Comparison of ENCODE assay signal across 24 cellular contexts in the genomic region with DNA sequence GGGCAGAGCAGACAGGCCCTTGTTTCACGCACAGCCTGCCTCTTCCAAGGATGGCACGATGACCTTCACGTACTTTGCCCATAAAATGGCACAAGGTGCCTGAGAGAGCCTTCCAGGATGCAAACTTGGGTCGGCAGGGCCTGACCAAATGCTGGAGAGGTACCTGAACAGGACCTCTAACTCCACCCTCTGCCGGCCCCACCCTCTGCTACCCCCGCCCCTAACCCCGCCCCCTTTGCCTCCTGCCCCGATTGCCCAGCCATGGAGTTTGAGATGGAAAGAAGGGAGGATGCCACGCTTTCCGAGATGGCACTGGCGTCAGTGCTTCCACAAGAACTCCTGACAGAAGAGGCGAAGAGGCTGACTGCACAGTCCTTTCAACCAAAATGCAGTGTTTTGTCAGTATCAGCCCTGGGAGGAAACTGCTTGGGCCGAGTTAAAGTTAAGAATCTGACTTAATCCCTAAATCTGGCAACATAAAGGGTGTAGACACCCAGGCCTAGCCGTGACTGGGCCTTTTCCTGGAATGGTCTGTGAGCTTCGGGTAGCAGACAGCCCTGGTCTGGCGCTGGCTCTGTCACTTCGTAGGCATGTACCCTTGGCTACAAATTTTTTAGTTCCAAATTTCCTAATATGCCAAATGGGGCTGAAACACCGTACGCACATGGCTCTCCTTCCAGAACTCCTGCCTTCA.
"Had no signal": no experiment of that assay in that cellular context is flagged by ENCODE, and none has a peak within 500 bp of the region (broad histone marks: within the 10 kb centered on the region; RNA-seq: fewer than 3 reads in every experiment).

No MANE protein-coding gene starts in this region.

- H3K9me3 ChIP-seq: body of pancreas had no signal

- H3K27ac ChIP-seq: body of pancreas, VCaP had no signal

- H3K27me3 Mint-ChIP-seq: activated CD4-positive, alpha-beta T cell treated with anti-CD3 and anti-CD28 coated beads for 36 hours had no signal

- H3K27me3 ChIP-seq: body of pancreas had no signal

- H3K27ac Mint-ChIP-seq: activated CD4-positive, alpha-beta memory T cell treated with anti-CD3 and anti-CD28 coated beads, Interleukin-2, amount 10 ng/mL, durations not matched to agents 7 days and 5 days; activated CD4-positive, alpha-beta T cell treated with anti-CD3 and anti-CD28 coated beads for 36 hours; activated naive CD4-positive, alpha-beta T cell treated with anti-CD3 and anti-CD28 coated beads for 36 hours; activated naive CD8-positive, alpha-beta T cell; activated T-helper 17 cell treated with anti-CD3 and anti-CD28 coated beads, Interleukin-2, amount 50 U/mL, for 72 hours; T-cell had no signal

- H3K4me1 ChIP-seq: body of pancreas had no signal

- ATAC-seq: activated CD4-positive, alpha-beta T cell treated with anti-CD3 and anti-CD28 coated beads for 36 hours; activated T-helper 17 cell treated with anti-CD3 and anti-CD28 coated beads, Interleukin-2, amount 50 U/mL, for 72 hours; body of pancreas; T-cell had no signal

- H3K4me3 Mint-ChIP-seq: activated CD4-positive, alpha-beta memory T cell treated with anti-CD3 and anti-CD28 coated beads, Interleukin-2, amount 10 ng/mL, durations not matched to agents 7 days and 5 days; activated CD4-positive, alpha-beta T cell treated with anti-CD3 and anti-CD28 coated beads for 36 hours; activated naive CD4-positive, alpha-beta T cell treated with anti-CD3 and anti-CD28 coated beads for 36 hours; activated naive CD8-positive, alpha-beta T cell; activated T-helper 17 cell treated with anti-CD3 and anti-CD28 coated beads, Interleukin-2, amount 50 U/mL, for 72 hours; T-cell had no signal

- H3K36me3 Mint-ChIP-seq: activated naive CD8-positive, alpha-beta T cell; T-cell had no signal

- FAIRE-seq: bronchial epithelial cell had no signal

- H3K4me1 Mint-ChIP-seq: activated CD4-positive, alpha-beta memory T cell treated with anti-CD3 and anti-CD28 coated beads, Interleukin-2, amount 10 ng/mL, durations not matched to agents 7 days and 5 days; activated CD4-positive, alpha-beta T cell treated with anti-CD3 and anti-CD28 coated beads for 36 hours; activated T-helper 17 cell treated with anti-CD3 and anti-CD28 coated beads, Interleukin-2, amount 50 U/mL, for 72 hours; T-cell had no signal

- H3K4me3 ChIP-seq: body of pancreas had no signal

- H3K9me3 Mint-ChIP-seq: activated CD4-positive, alpha-beta memory T cell treated with anti-CD3 and anti-CD28 coated beads, Interleukin-2, amount 10 ng/mL, durations not matched to agents 7 days and 5 days; activated naive CD4-positive, alpha-beta T cell treated with anti-CD3 and anti-CD28 coated beads for 36 hours; activated T-helper 17 cell treated with anti-CD3 and anti-CD28 coated beads, Interleukin-2, amount 50 U/mL, for 72 hours; T-cell had no signal

- DNase-seq: activated CD4-positive, alpha-beta memory T cell treated with anti-CD3 and anti-CD28 coated beads, Interleukin-2, amount 10 ng/mL, durations not matched to agents 7 days and 5 days; activated CD4-positive, alpha-beta T cell treated with anti-CD3 and anti-CD28 coated beads for 36 hours; activated CD4-positive, alpha-beta T cell treated with anti-CD3 and anti-CD28 coated beads, Interleukin-2, amount 50 U/mL, for 1 hour; activated gamma-delta T cell; activated naive CD4-positive, alpha-beta T cell treated with anti-CD3 and anti-CD28 coated beads for 36 hours; activated T-cell treated with anti-CD3 and anti-CD28 coated beads for 4 hours; activated T-cell treated with anti-CD3 and anti-CD28 coated beads, Interleukin-2, amount 50 U/mL, for 48 hours; amygdala; body of pancreas; Kasumi-1; KBM-7; NCI-H1105 treated with DMSO at 0.1 percent for 48 hours; NCI-H1436 treated with DMSO at 0.1 percent for 48 hours; NCI-H187 treated with DMSO at 0.1 percent for 48 hours; NCI-H2081 treated with DMSO at 0.1 percent for 48 hours; NCI-H446; NCI-H526; NCI-H82; SIG-M5; T-cell had no signal
